In genomic region chr6:30491291-30491953, GRCh38 we compare ENCODE assay signal across 1 cellular context.
TF ChIP-seq lines count a peak whose summit lies in the region.

No MANE protein-coding gene starts in this region.

TF ChIP-seq in GM12878, 131 proteins besides CTCF, POLR2A, EP300 and RAD21:
- TF ChIP-seq POLR2AphosphoS5 (IDR thresholded peaks at IDR 0.05; ENCODE audit: low read length) (peak; percentile 64), POLR2AphosphoS2 (IDR thresholded peaks at IDR 0.05; ENCODE audit: low read depth, low read length) (0 out of 2 replicates have a peak, but pooled peaks have one; percentile 13), PML (IDR thresholded peaks at IDR 0.05; ENCODE audit: low read length) (0 out of 2 replicates have a peak, but pooled peaks have one; percentile 3)
